25 cellular contexts compared by ENCODE assay signal in the genomic region with DNA sequence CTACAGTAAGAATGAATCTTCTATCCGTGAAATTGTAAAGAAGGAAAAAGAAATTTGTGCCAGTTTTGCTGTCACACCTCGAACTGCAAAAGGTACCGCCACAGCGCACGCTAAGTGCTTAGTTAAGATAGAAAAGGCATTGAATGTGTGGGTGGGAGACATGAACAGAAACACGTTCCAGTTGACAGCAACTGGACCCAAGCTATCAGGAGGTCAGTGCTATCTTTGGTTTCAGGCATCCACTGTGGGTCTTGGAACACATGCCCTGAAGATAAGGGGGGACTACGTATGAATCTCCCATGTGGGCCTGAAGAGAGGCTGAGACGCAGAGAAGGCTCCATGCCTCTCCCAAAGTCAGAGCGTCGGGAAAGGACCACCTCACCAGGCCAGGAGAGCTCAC.
"Had no signal": no experiment of that assay in that cellular context is flagged by ENCODE, and none has a peak within 500 bp of the region (broad histone marks: within the 10 kb centered on the region; RNA-seq: fewer than 3 reads in every experiment).

No MANE protein-coding gene starts in this region.

- H3K27me3 Mint-ChIP-seq: activated B cell treated with CpG ODN at 0.5 μM for 24 hours; activated CD8-positive, alpha-beta T cell treated with anti-CD3 and anti-CD28 coated beads for 36 hours; activated naive CD8-positive, alpha-beta T cell treated with anti-CD3 and anti-CD28 coated beads for 36 hours; naive thymus-derived CD4-positive, alpha-beta T cell had no signal

- ATAC-seq: activated CD8-positive, alpha-beta T cell treated with anti-CD3 and anti-CD28 coated beads for 36 hours; naive thymus-derived CD4-positive, alpha-beta T cell; right lobe of liver; stimulated activated naive CD8-positive, alpha-beta T cell treated with anti-CD3 and anti-CD28 coated beads, Interleukin-15, Interleukin-2, amounts not matched to agents 100 U/mL and 50 U/mL, for 24 hours had no signal

- DNase-seq: activated B cell treated with CpG ODN at 0.5 μM for 24 hours; activated CD4-positive, alpha-beta T cell treated with anti-CD3 and anti-CD28 coated beads, Interleukin-2, amount 50 U/mL, for 1 hour; activated CD8-positive, alpha-beta T cell treated with anti-CD3 and anti-CD28 coated beads for 36 hours; activated effector memory CD4-positive, alpha-beta T cell treated with anti-CD3 and anti-CD28 coated beads, Interleukin-2, amount 50 U/mL, for 16 hours; activated naive CD4-positive, alpha-beta T cell treated with anti-CD3 and anti-CD28 coated beads for 36 hours; activated naive CD8-positive, alpha-beta T cell treated with anti-CD3 and anti-CD28 coated beads for 36 hours; adrenal gland; aorta; brain microvascular endothelial cell; central memory CD4-positive, alpha-beta T cell; foreskin melanocyte; naive thymus-derived CD4-positive, alpha-beta T cell; right lobe of liver; stimulated activated CD4-positive, alpha-beta T cell treated with anti-CD3 and anti-CD28 coated beads, Interleukin-12 subunit alpha, Interleukin-12 subunit beta, amount 100 ng/mL, for 4 hours; stimulated activated CD4-positive, alpha-beta T cell treated with anti-CD3 and anti-CD28 coated beads, Interleukin-4, amount 100 ng/mL, for 1 hour; stimulated activated naive CD8-positive, alpha-beta T cell treated with anti-CD3 and anti-CD28 coated beads, Interleukin-15, Interleukin-2, amounts not matched to agents 100 U/mL and 50 U/mL, for 24 hours; SW 1271; T-helper 9 cell; testis; transverse colon had no signal

- H3K4me3 ChIP-seq: adrenal gland, esophagus muscularis mucosa, neural progenitor cell, right lobe of liver, skin epidermis, testis, transverse colon had no signal

- H3K9me3 Mint-ChIP-seq: activated B cell treated with CpG ODN at 0.5 μM for 24 hours; activated CD8-positive, alpha-beta T cell treated with anti-CD3 and anti-CD28 coated beads for 36 hours; activated naive CD4-positive, alpha-beta T cell treated with anti-CD3 and anti-CD28 coated beads for 36 hours; activated naive CD8-positive, alpha-beta T cell treated with anti-CD3 and anti-CD28 coated beads for 36 hours; mesothelial cell of epicardium; naive thymus-derived CD4-positive, alpha-beta T cell; neural progenitor cell; T-helper 1 cell treated with Interleukin-12 subunit alpha and Interleukin-12 subunit beta and Interleukin-4 antibody, amounts not matched to agents 30 μg/mL and 1 μg/mL, for 36 hours had no signal

- H3K27ac Mint-ChIP-seq: activated B cell treated with CpG ODN at 0.5 μM for 24 hours; activated CD8-positive, alpha-beta T cell treated with anti-CD3 and anti-CD28 coated beads for 36 hours; activated naive CD4-positive, alpha-beta T cell treated with anti-CD3 and anti-CD28 coated beads for 36 hours; activated naive CD8-positive, alpha-beta T cell treated with anti-CD3 and anti-CD28 coated beads for 36 hours; mesothelial cell of epicardium; neural progenitor cell; T-helper 1 cell treated with Interleukin-12 subunit alpha and Interleukin-12 subunit beta and Interleukin-4 antibody, amounts not matched to agents 30 μg/mL and 1 μg/mL, for 36 hours had no signal

- H3K4me3 Mint-ChIP-seq: activated B cell treated with CpG ODN at 0.5 μM for 24 hours; activated CD8-positive, alpha-beta T cell treated with anti-CD3 and anti-CD28 coated beads for 36 hours; activated naive CD4-positive, alpha-beta T cell treated with anti-CD3 and anti-CD28 coated beads for 36 hours; activated naive CD8-positive, alpha-beta T cell treated with anti-CD3 and anti-CD28 coated beads for 36 hours; mesothelial cell of epicardium; naive thymus-derived CD4-positive, alpha-beta T cell; neural progenitor cell; T-helper 1 cell treated with Interleukin-12 subunit alpha and Interleukin-12 subunit beta and Interleukin-4 antibody, amounts not matched to agents 30 μg/mL and 1 μg/mL, for 36 hours had no signal
